In the genomic region with DNA sequence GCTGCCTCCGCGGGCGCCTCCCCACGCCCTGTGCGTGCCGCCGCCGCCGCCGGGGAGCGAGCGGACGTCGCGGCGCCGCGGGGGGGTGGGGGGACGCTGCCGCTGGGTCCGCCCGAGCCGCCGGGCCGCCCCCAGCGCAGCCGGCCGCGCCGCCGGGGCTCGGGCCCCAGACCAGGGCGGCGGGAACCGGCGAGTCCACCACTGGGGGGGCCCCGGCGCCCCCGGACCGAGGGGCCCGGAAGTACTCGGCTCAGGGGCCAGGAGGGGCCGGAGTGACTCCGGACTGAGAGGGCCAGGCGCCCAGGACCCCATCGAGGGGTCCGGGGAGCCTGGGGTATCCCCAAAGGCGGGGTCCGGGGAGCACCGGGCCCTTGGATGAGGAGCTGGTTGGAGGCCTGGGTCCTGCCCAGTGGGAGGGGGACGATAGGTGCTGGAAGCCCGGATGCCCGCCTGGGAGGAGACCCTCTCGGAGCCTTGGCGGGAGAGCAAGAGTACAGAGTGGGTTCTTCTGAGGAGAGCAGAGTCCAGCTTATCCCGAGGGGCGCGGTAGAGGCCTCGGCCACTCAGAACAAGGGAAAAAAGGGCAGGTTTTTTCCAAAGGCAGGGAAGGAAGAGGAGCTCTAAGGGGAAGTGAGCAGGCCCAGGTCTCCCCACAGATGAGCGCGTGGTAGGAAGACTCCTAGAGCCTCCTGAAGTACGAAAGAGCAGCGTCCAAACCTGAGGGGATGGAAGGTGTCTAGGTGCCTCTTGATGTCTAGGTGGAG, we compare ENCODE assay signal across 8 cellular contexts. TPM values are rescaled to one million over a fixed set of nuclear protein-coding genes. Genes with fewer than 3 reads are reported as not detected.
DNase-seq lines count a peak whose midpoint lies in the region; ATAC-seq and TF ChIP-seq lines count a peak whose summit lies in the region.

No MANE protein-coding gene starts in this region.

- peaks cover 13 to 26% (median 17%) of the 10 kb centered on the region in 4 donors for H3K4me1 Mint-ChIP-seq in CD4-positive, alpha-beta memory T cell
- H3K4me1 Mint-ChIP-seq in type B pancreatic cell (ENCODE audit: unreplicated experiment), result peaks cover 14% of the 10 kb centered on the region

- H3K9me3 Mint-ChIP-seq in CD4-positive, alpha-beta memory T cell, result no peaks in the 10 kb centered on the region
- no peaks in the 10 kb centered on the region for H3K9me3 Mint-ChIP-seq in type B pancreatic cell

- intact Hi-C loops in CD4-positive, alpha-beta memory T cell (cut with micrococcal nuclease), result loop anchor here (1.0 to 5.0 kb wide), 6 partner anchors 21 to 513 kb away; partner anchors contain the start of genes RNU11, SRSF4, TAF12 and YTHDF2

- H3K27me3 Mint-ChIP-seq in CD4-positive, alpha-beta memory T cell, result no peaks in the 10 kb centered on the region
- H3K27me3 Mint-ChIP-seq in type B pancreatic cell, result no peaks in the 10 kb centered on the region

- peak overlapping the region; percentile 92 to 97 (median 93) for H3K4me3 Mint-ChIP-seq in CD4-positive, alpha-beta memory T cell
- peak overlapping the region; percentile 90 for H3K4me3 Mint-ChIP-seq in type B pancreatic cell

- TF ChIP-seq POLR2A in Peyer's patch (IDR thresholded peaks at IDR 0.05), result peak in 1 of 2 donors; percentile 78

- CTCF ChIA-PET in CD4-positive, alpha-beta memory T cell (lab: Charles Lee; ENCODE audit: partially characterized antibody), result interaction anchor here (1.1 to 2.6 kb wide), 8 partner anchors 14 to 87 kb away, joined by 3 to 29 read pairs (median 4); partner anchors contain the start of genes RNU11, TAF12 and YTHDF2

- H2AFZ ChIP-seq in osteoblast (ENCODE audit: low read length), result peak overlapping the region; percentile 71

- POLR2A ChIA-PET in CD4-positive, alpha-beta memory T cell (lab: Charles Lee; ENCODE audit: partially characterized antibody), result interaction anchor here (0.9 to 7.8 kb wide), 27 partner anchors 8 to 513 kb away, joined by 3 to 202 read pairs (median 6); partner anchors contain the start of genes MED18, RCC1, RNU11 and SRSF4

- H3K27me3 ChIP-seq in CD4-positive, alpha-beta memory T cell (ENCODE audit: insufficient read depth, low read length), result no peaks in the 10 kb centered on the region
- H3K27me3 ChIP-seq in Peyer's patch (no peaks in the 10 kb centered on the region), osteoblast (ENCODE audit: insufficient read depth, low read length) (no peaks in the 10 kb centered on the region)

- peak overlapping the region; percentile 96 to 100 (median 98) for H3K27ac Mint-ChIP-seq in CD4-positive, alpha-beta memory T cell
- peak overlapping the region; percentile 92 for H3K27ac Mint-ChIP-seq in type B pancreatic cell

- H3K4me2 ChIP-seq in osteoblast (ENCODE audit: insufficient read depth, low read length), result peak overlapping the region; percentile 97

- TF ChIP-seq CTCF in Peyer's patch (IDR thresholded peaks at IDR 0.05) (no peak), foreskin fibroblast (IDR thresholded peaks at IDR 0.05; ENCODE audit: low read depth, low read length) (no peak), osteoblast (IDR thresholded peaks at IDR 0.05; ENCODE audit: extremely low read depth, low read depth, low read length) (no peak), type B pancreatic cell (conservative IDR thresholded peaks at IDR 0.05) (no peak)

- H3K36me3 Mint-ChIP-seq in CD4-positive, alpha-beta memory T cell, result peaks cover 0 to 8% of the 10 kb centered on the region in 2 donors
- peaks cover 4% of the 10 kb centered on the region for H3K36me3 Mint-ChIP-seq in type B pancreatic cell

- H3K4me1 ChIP-seq in CD4-positive, alpha-beta memory T cell (ENCODE audit: insufficient read depth, low read length), result peaks cover 21% of the 10 kb centered on the region
- H3K4me1 ChIP-seq in Peyer's patch, result peaks cover 0 to 17% (median 6%) of the 10 kb centered on the region in 4 donors
- peaks cover 17% of the 10 kb centered on the region for H3K4me1 ChIP-seq in osteoblast (ENCODE audit: insufficient read depth, low read length)

- no peaks in the 10 kb centered on the region for H3K36me3 ChIP-seq in CD4-positive, alpha-beta memory T cell (ENCODE audit: insufficient read depth, low read length)
- no peaks in the 10 kb centered on the region for H3K36me3 ChIP-seq in Peyer's patch
- no peaks in the 10 kb centered on the region for H3K36me3 ChIP-seq in osteoblast (ENCODE audit: insufficient read depth, low read length)

- peak overlapping the region; percentile 88 for H3K27ac ChIP-seq in CD4-positive, alpha-beta memory T cell (ENCODE audit: low read depth, low read length)
- H3K27ac ChIP-seq in Peyer's patch, result peak overlapping the region; percentile 87 to 100 (median 98)
- H3K27ac ChIP-seq in osteoblast (ENCODE audit: low read depth, low read length), result peak overlapping the region; percentile 85

- peak; percentile 58 for ATAC-seq in GM19328 (IDR thresholded peaks at IDR 0.05; ENCODE audit: unreplicated experiment)
- peak; percentile 38 for ATAC-seq in HG03457 (IDR thresholded peaks at IDR 0.05; ENCODE audit: unreplicated experiment)

- H4K20me1 ChIP-seq in osteoblast (ENCODE audit: insufficient read depth, low read length), result peaks cover 3% of the 10 kb centered on the region

- peak in 2 of 5 donors; percentile 39 to 52 for DNase-seq in CD4-positive, alpha-beta memory T cell
- DNase-seq in Peyer's patch (peak; percentile 30 to 78 (median 78)), foreskin fibroblast (peak; percentile 58 to 86), osteoblast (ENCODE audit: insufficient read length, low spot score, missing footprints) (peak; percentile 98), type B pancreatic cell (ENCODE audit: extremely low spot score, unreplicated experiment) (peak; percentile 75)
- DNase-seq in activated effector memory CD4-positive, alpha-beta T cell treated with anti-CD3 and anti-CD28 coated beads, Interleukin-2, amount 50 U/mL, for 16 hours, result peak; percentile 79

- H3K79me2 ChIP-seq in osteoblast (ENCODE audit: insufficient read depth, low read length), result peaks cover 32% of the 10 kb centered on the region

- peak overlapping the region; percentile 89 to 92 for H3K4me3 ChIP-seq in CD4-positive, alpha-beta memory T cell (ENCODE audit: low read length in 2 of 2)
- H3K4me3 ChIP-seq in Peyer's patch (peak overlapping the region; percentile 93 to 100 (median 96)), foreskin fibroblast (ENCODE audit: low read depth in 1 of 2, low read length in 2 of 2) (peak overlapping the region; percentile 84 to 92), osteoblast (ENCODE audit: insufficient read depth, low read length) (peak overlapping the region; percentile 91)

- H3K9me3 ChIP-seq in CD4-positive, alpha-beta memory T cell (ENCODE audit: control insufficient read depth in 1 of 2, low read length in 2 of 2), result no peaks in the 10 kb centered on the region
- no peaks in the 10 kb centered on the region for H3K9me3 ChIP-seq in Peyer's patch
- no peaks in the 10 kb centered on the region for H3K9me3 ChIP-seq in osteoblast (ENCODE audit: low read depth, low read length)

RNA-seq across cellular contexts. Expression of gene GMEB1, which starts 0.6 kb away (rescaled TPM):
- 10 to 100 TPM; 21.8 to 21.9 TPM for total RNA-seq in CD4-positive, alpha-beta memory T cell
- 10 to 100 TPM in 1 of 2 donors, 1 to 10 TPM in 1; 9.7 to 17.9 TPM for polyA plus RNA-seq in CD4-positive, alpha-beta memory T cell
- total RNA-seq in Peyer's patch (10 to 100 TPM; 11.0 to 15.7 (median 11.8) TPM), osteoblast (10.9 and 11.9 TPM in 2 replicates), type B pancreatic cell (ENCODE audit: low replicate concordance) (17.9 and 18.0 TPM in 2 replicates)

RNA-seq across cellular contexts. Expression of gene RNU11, which starts 20.7 kb away (rescaled TPM):
- not detected for total RNA-seq in CD4-positive, alpha-beta memory T cell
- polyA plus RNA-seq in CD4-positive, alpha-beta memory T cell, result not detected
- total RNA-seq in Peyer's patch, result not detected
- total RNA-seq in osteoblast, result not detected in 2 replicates
- total RNA-seq in type B pancreatic cell (ENCODE audit: low replicate concordance), result not detected in 2 replicates

RNA-seq across cellular contexts. Expression of gene TAF12, which starts 26.3 kb away (rescaled TPM):
- total RNA-seq in CD4-positive, alpha-beta memory T cell, result 10 to 100 TPM; 23.5 to 25.2 TPM
- polyA plus RNA-seq in CD4-positive, alpha-beta memory T cell, result 10 to 100 TPM; 52.1 to 53.4 TPM
- total RNA-seq in Peyer's patch (10 to 100 TPM; 12.2 to 34.7 (median 14.6) TPM), osteoblast (27.4 and 29.0 TPM in 2 replicates), type B pancreatic cell (ENCODE audit: low replicate concordance) (16.2 and 20.8 TPM in 2 replicates)
